In genomic region chr1:202811296-202812175, GRCh38 we compare ENCODE assay signal across 8 cellular contexts. TPM values are rescaled to one million over a fixed set of nuclear protein-coding genes. Genes with fewer than 3 reads are reported as not detected.
A peak's percentile ranks its signal among the peaks of the same experiment; 100 is the strongest.
DNase-seq lines count a peak whose midpoint lies in the region; ATAC-seq, FAIRE-seq and TF ChIP-seq lines count a peak whose summit lies in the region.

No MANE protein-coding gene starts in this region.

- in situ Hi-C loops in GM13976 (cut with MboI; ENCODE audit: low sequenced_read_pairs, unreplicated experiment), result no loop called here

- no peaks in the 10 kb centered on the region for H3K9me3 Mint-ChIP-seq in effector memory CD8-positive, alpha-beta T cell

- peak overlapping the region; percentile 83 to 85 for H3K4me3 Mint-ChIP-seq in effector memory CD8-positive, alpha-beta T cell

- peaks cover 10% of the 10 kb centered on the region for H3K36me3 Mint-ChIP-seq in effector memory CD8-positive, alpha-beta T cell (ENCODE audit: insufficient read depth)

- peaks cover 21 to 24% of the 10 kb centered on the region in 2 donors for H3K4me1 Mint-ChIP-seq in effector memory CD8-positive, alpha-beta T cell (ENCODE audit: low read depth in 2 of 2)

- peak; percentile 16 for ATAC-seq in HG02759 (IDR thresholded peaks at IDR 0.05; ENCODE audit: unreplicated experiment)
- ATAC-seq in effector memory CD8-positive, alpha-beta T cell (replicated peaks), result peak; percentile 30
- ATAC-seq in GM18870 (IDR thresholded peaks at IDR 0.05; ENCODE audit: unreplicated experiment), result no peak

- H3K27ac Mint-ChIP-seq in effector memory CD8-positive, alpha-beta T cell, result peak overlapping the region; percentile 53 to 87

- DNase-seq in GM13976 (ENCODE audit: low spot score) (peak; percentile 74), T1000 (lab: John Stamatoyannopoulos, UW) (peak; percentile 40), mucosa of gallbladder (ENCODE audit: low spot score) (peak; percentile 20), urothelium cell line (ENCODE audit: low spot score) (peak; percentile 24)
- peak in 2 of 3 experiments; percentile 10 to 33 for DNase-seq in effector memory CD8-positive, alpha-beta T cell
- no peak for DNase-seq in central memory CD4-positive, alpha-beta T cell

- TF ChIP-seq CTCF in GM13976 (IDR thresholded peaks at IDR 0.05; ENCODE audit: borderline replicate concordance, control extremely low read depth, extremely low read depth, insufficient read depth, missing control alignments), result no peak

- no peaks in the 10 kb centered on the region for H3K27me3 Mint-ChIP-seq in effector memory CD8-positive, alpha-beta T cell

- no peak for FAIRE-seq in urothelium cell line (lab: Jason Lieb, UNC)

RNA-seq across cellular contexts. Expression of gene PCAT6, which starts 0.8 kb away (rescaled TPM):
- 2.3 TPM for total RNA-seq in mucosa of gallbladder

RNA-seq across cellular contexts. Expression of gene KDM5B, which starts 3.3 kb away (rescaled TPM):
- 75.0 TPM for total RNA-seq in mucosa of gallbladder
